Comparison of ENCODE assay signal across 8 cellular contexts in genomic region chr16:71895679-71896385, GRCh38. TPM values are rescaled to one million over a fixed set of nuclear protein-coding genes. Genes with fewer than 3 reads are reported as not detected.
A peak's percentile ranks its signal among the peaks of the same experiment; 100 is the strongest.
DNase-seq lines count a peak whose midpoint lies in the region; ATAC-seq, FAIRE-seq and TF ChIP-seq lines count a peak whose summit lies in the region.

No MANE protein-coding gene starts in this region.

- H3K36me3 ChIP-seq in WERI-Rb-1: peaks cover 14% of the 10 kb centered on the region

- peak; percentile 32 for ATAC-seq in GM19455 (IDR thresholded peaks at IDR 0.05; ENCODE audit: unreplicated experiment)
- peak; percentile 23 for ATAC-seq in HG03460 (IDR thresholded peaks at IDR 0.05; ENCODE audit: unreplicated experiment)

- intact Hi-C loops in Calu3 (cut with micrococcal nuclease; ENCODE audit: unreplicated experiment): loop anchor here (2.0 to 10.0 kb wide), 3 partner anchors 31 to 91 kb away; partner anchors contain the start of gene AP1G1

- no peak for TF ChIP-seq CTCF in Calu3 (IDR thresholded peaks at IDR 0.05; ENCODE audit: unreplicated experiment)
- TF ChIP-seq CTCF in WERI-Rb-1 (IDR thresholded peaks at IDR 0.05; ENCODE audit: low read depth, low read length): no peak
- TF ChIP-seq CTCF in epithelial cell of esophagus (IDR thresholded peaks at IDR 0.05; ENCODE audit: insufficient read depth, low read depth, low read length, missing control alignments): no peak
- TF ChIP-seq CTCF in D721Med (IDR thresholded peaks at IDR 0.05; ENCODE audit: insufficient read depth, missing control alignments): no peak

- no peak for FAIRE-seq in urothelium cell line (lab: Jason Lieb, UNC)
- FAIRE-seq in D721Med (lab: Jason Lieb, UNC): no peak

- peak overlapping the region; percentile 82 for H3K4me3 Mint-ChIP-seq in Calu3 (ENCODE audit: low read depth, unreplicated experiment)

- H3K4me1 Mint-ChIP-seq in Calu3 (ENCODE audit: low read depth, unreplicated experiment): peaks cover 19% of the 10 kb centered on the region

- peak overlapping the region; percentile 85 for H3K27ac Mint-ChIP-seq in Calu3 (ENCODE audit: unreplicated experiment)

- CTCF ChIA-PET in Calu3 (lab: Charles Lee): interaction anchor here (0.8 to 2.5 kb wide), 2 partner anchors 12 to 15 kb away, joined by 3 to 15 read pairs; partner anchors contain the start of gene ZNF821

- peak; percentile 35 for DNase-seq in Calu3
- no peak for DNase-seq in WERI-Rb-1
- DNase-seq in epithelial cell of esophagus (ENCODE audit: low read depth): peak; percentile 52
- DNase-seq in mucosa of gallbladder (ENCODE audit: low spot score): peak; percentile 24
- DNase-seq in urothelium cell line (ENCODE audit: low spot score): peak; percentile 31
- DNase-seq in D721Med (ENCODE audit: insufficient read length, low spot score): no peak

- peak overlapping the region; percentile 94 for H3K27ac ChIP-seq in WERI-Rb-1

- H3K27me3 Mint-ChIP-seq in Calu3 (ENCODE audit: unreplicated experiment): no peaks in the 10 kb centered on the region

- no peaks in the 10 kb centered on the region for H3K9me3 Mint-ChIP-seq in Calu3 (ENCODE audit: low read depth, unreplicated experiment)

- peaks cover 66% of the 10 kb centered on the region for H3K36me3 Mint-ChIP-seq in Calu3 (ENCODE audit: insufficient read depth, unreplicated experiment)

- no peaks in the 10 kb centered on the region for H3K9me3 ChIP-seq in WERI-Rb-1 (ENCODE audit: severe bottlenecking)

- H3K27me3 ChIP-seq in WERI-Rb-1 (ENCODE audit: insufficient read depth, low read depth, severe bottlenecking): no peaks in the 10 kb centered on the region

- H3K4me3 ChIP-seq in WERI-Rb-1 (ENCODE audit: low read depth, low read length): peak overlapping the region; percentile 99
- peak overlapping the region; percentile 94 for H3K4me3 ChIP-seq in epithelial cell of esophagus (ENCODE audit: low read length)

- no TSS peak for BruUV-seq in Calu3 (replicated peaks; lab: Mats Ljungman, UMichigan)

RNA-seq across cellular contexts. Expression of gene IST1, which starts 0.5 kb away (rescaled TPM):
- total RNA-seq in Calu3 (2022): 252 and 269 TPM in 2 replicates
- 225 TPM for total RNA-seq in mucosa of gallbladder

RNA-seq across cellular contexts. Expression of gene ZNF821, which starts 11.8 kb away (rescaled TPM):
- total RNA-seq in Calu3 (2022) (12.3 and 13.1 TPM in 2 replicates), mucosa of gallbladder (9.3 TPM)

RNA-seq across cellular contexts. Expression of gene ATXN1L, which starts 50.1 kb away (rescaled TPM):
- total RNA-seq in Calu3 (2022) (44.1 and 48.1 TPM in 2 replicates), mucosa of gallbladder (30.0 TPM)

Comparison
In these comparisons a context has a peak if more than half of its experiments do, and no peak if none do; other contexts are left out.
1. DNase-seq: peak in Calu3 (single experiment), epithelial cell of esophagus (single experiment), mucosa of gallbladder (single experiment) and urothelium cell line (single experiment); none in WERI-Rb-1 (single experiment) and D721Med (single experiment).